Comparison of ENCODE assay signal across 28 cellular contexts in the genomic region with DNA sequence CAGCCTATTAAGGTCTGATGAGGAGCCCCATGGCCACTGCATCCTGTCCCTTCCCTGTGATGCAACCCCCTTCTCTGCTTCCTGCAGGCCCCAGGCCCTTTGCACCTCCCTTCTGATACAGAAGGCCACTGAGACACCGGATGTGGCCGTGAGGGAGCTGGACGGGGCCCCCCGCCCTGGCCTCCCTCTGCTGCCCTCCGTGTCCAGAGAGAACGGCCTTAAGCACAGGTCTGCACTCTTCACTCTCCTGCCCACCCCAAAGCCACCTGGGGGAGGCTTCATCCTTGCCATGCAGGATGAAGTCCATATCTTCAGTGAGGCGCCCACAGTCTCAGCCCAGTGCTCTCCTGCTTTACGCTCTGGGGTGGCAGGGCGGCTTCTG.
A peak's percentile ranks its signal among the peaks of the same experiment; 100 is the strongest.
DNase-seq lines count a peak whose midpoint lies in the region; ATAC-seq, FAIRE-seq and TF ChIP-seq lines count a peak whose summit lies in the region.
"Had no signal": no experiment of that assay in that cellular context is flagged by ENCODE, and none has a peak within 500 bp of the region (broad histone marks: within the 10 kb centered on the region; RNA-seq: fewer than 3 reads in every experiment).

No MANE protein-coding gene starts in this region.

- no peak overlapping the region for H3K4me3 ChIP-seq in kidney (ENCODE audit: low read length in 2 of 2)
- H3K4me3 ChIP-seq: adrenal gland, HAP-1, SJSA1, uterus had no signal

- no peak for TF ChIP-seq CTCF in kidney (IDR thresholded peaks at IDR 0.05; ENCODE audit: borderline replicate concordance, extremely low read depth, insufficient read depth)

- H3K27ac Mint-ChIP-seq in IgD-negative memory B cell, result peak overlapping the region in 2 of 3 donors; percentile 43 to 45
- H3K27ac Mint-ChIP-seq: activated CD8-positive, alpha-beta memory T cell treated with anti-CD3 and anti-CD28 coated beads, Interleukin-2, amount 10 ng/mL, durations not matched to agents 7 days and 5 days; activated T-helper 2 cell treated with anti-CD3 and anti-CD28 coated beads, Interferon-gamma antibody, Interleukin-2, Interleukin-4, amounts not matched to agents 10 μg/mL and 5 μg/mL and 100 μg/mL, durations not matched to agents 14 hours and 24 hours and 36 hours; B cell; nephron; progenitor cell of endocrine pancreas had no signal

- H3K9ac ChIP-seq in kidney (ENCODE audit: low read length in 2 of 2), result no peak overlapping the region

- no peaks in the 10 kb centered on the region for H3K36me3 ChIP-seq in kidney (ENCODE audit: control insufficient read depth in 1 of 2, insufficient read depth in 2 of 2, low read length in 2 of 2)
- H3K36me3 ChIP-seq: adrenal gland, HAP-1, SJSA1, uterus had no signal

- H3K36me3 Mint-ChIP-seq in IgD-negative memory B cell, result peaks cover 7% of the 10 kb centered on the region
- H3K36me3 Mint-ChIP-seq: brain had no signal

- H3K4me1 Mint-ChIP-seq in IgD-negative memory B cell, result no peaks in the 10 kb centered on the region
- H3K4me1 Mint-ChIP-seq: activated CD8-positive, alpha-beta memory T cell treated with anti-CD3 and anti-CD28 coated beads, Interleukin-2, amount 10 ng/mL, durations not matched to agents 7 days and 5 days; B cell had no signal

- no peaks in the 10 kb centered on the region for H3K9me3 ChIP-seq in kidney (ENCODE audit: control insufficient read depth in 1 of 2, low read length in 2 of 2)
- H3K9me3 ChIP-seq: adrenal gland, HAP-1, SJSA1, uterus had no signal

- DNase-seq in activated effector memory CD4-positive, alpha-beta T cell treated with anti-CD3 and anti-CD28 coated beads, Interleukin-2, amount 50 U/mL, for 16 hours, result peak; percentile 47
- no peak for DNase-seq in activated effector memory CD4-positive, alpha-beta T cell treated with Interleukin-2 at 50 U/mL for 16 hours
- DNase-seq in kidney (peak; percentile 30), sciatic nerve (ENCODE audit: low spot score) (peak; percentile 22), GOT3 (lab: John Stamatoyannopoulos, UW) (no peak), hypothalamus (lab: John Stamatoyannopoulos, UW) (no peak)
- DNase-seq: activated CD4-positive, alpha-beta T cell treated with anti-CD3 and anti-CD28 coated beads, Interleukin-2, amount 50 U/mL, for 1 hour; activated CD8-positive, alpha-beta memory T cell treated with anti-CD3 and anti-CD28 coated beads, Interleukin-2, amount 10 ng/mL, durations not matched to agents 7 days and 5 days; COR-L47; DMS79 treated with DMSO at 0.1 percent for 48 hours; effector CD4-positive, alpha-beta T cell; erythroblast; foreskin keratinocyte; NCI-H1694; NCI-H524 treated with DMSO at 0.1 percent for 48 hours; NK-92 treated with Interleukin-12 subunit alpha and Interleukin-12 subunit beta, amount 100 ng/mL, for 24 hours; T-helper 1 cell; uterus had no signal

- no peaks in the 10 kb centered on the region for H3K4me1 ChIP-seq in kidney (ENCODE audit: control insufficient read depth in 1 of 2, insufficient read depth in 1 of 2, low read depth in 1 of 2, low read length in 2 of 2)
- H3K4me1 ChIP-seq: adrenal gland, HAP-1, uterus had no signal

- no peaks in the 10 kb centered on the region for H3K9me3 Mint-ChIP-seq in IgD-negative memory B cell
- H3K9me3 Mint-ChIP-seq: activated T-helper 2 cell treated with anti-CD3 and anti-CD28 coated beads, Interferon-gamma antibody, Interleukin-2, Interleukin-4, amounts not matched to agents 10 μg/mL and 5 μg/mL and 100 μg/mL, durations not matched to agents 14 hours and 24 hours and 36 hours; nephron had no signal

- no peak overlapping the region for H3K27ac ChIP-seq in kidney (ENCODE audit: low read depth in 2 of 2, low read length in 2 of 2)
- H3K27ac ChIP-seq: adrenal gland, foreskin keratinocyte, SJSA1, uterus had no signal

- no peak for ATAC-seq in sciatic nerve
- no peak for ATAC-seq in GM21360 (IDR thresholded peaks at IDR 0.05; ENCODE audit: unreplicated experiment)
- ATAC-seq: activated CD8-positive, alpha-beta memory T cell treated with anti-CD3 and anti-CD28 coated beads, Interleukin-2, amount 10 ng/mL, durations not matched to agents 7 days and 5 days; foreskin keratinocyte had no signal

- H3K27me3 Mint-ChIP-seq in IgD-negative memory B cell, result no peaks in the 10 kb centered on the region
- H3K27me3 Mint-ChIP-seq: activated CD8-positive, alpha-beta memory T cell treated with anti-CD3 and anti-CD28 coated beads, Interleukin-2, amount 10 ng/mL, durations not matched to agents 7 days and 5 days; B cell; progenitor cell of endocrine pancreas had no signal

- FAIRE-seq in kidney (lab: Jason Lieb, UNC), result no peak

- peak overlapping the region in 1 of 4 donors; percentile 44 for H3K4me3 Mint-ChIP-seq in IgD-negative memory B cell
- H3K4me3 Mint-ChIP-seq: activated CD8-positive, alpha-beta memory T cell treated with anti-CD3 and anti-CD28 coated beads, Interleukin-2, amount 10 ng/mL, durations not matched to agents 7 days and 5 days; B cell; brain; nephron had no signal

- intact Hi-C loops in kidney (cut with DNase I), result no loop called here
- intact Hi-C loops in sciatic nerve (cut with DNase I), result no loop called here

Comparison
In these comparisons a context has a peak if more than half of its experiments do, and no peak if none do; other contexts are left out.
1. DNase-seq: peak in activated effector memory CD4-positive, alpha-beta T cell treated with anti-CD3 and anti-CD28 coated beads, Interleukin-2, amount 50 U/mL, for 16 hours (single experiment), kidney (single experiment) and sciatic nerve (single experiment); none in activated effector memory CD4-positive, alpha-beta T cell treated with Interleukin-2 at 50 U/mL for 16 hours (single experiment), GOT3 (single experiment) and hypothalamus (0 of 51).